ENCODE assay signal across 24 cellular contexts in genomic region chr4:71864380-71864779, GRCh38.
"Had no signal": no experiment of that assay in that cellular context is flagged by ENCODE, and none has a peak within 500 bp of the region (broad histone marks: within the 10 kb centered on the region; RNA-seq: fewer than 3 reads in every experiment).

No MANE protein-coding gene starts in this region.

- H3K4me1 ChIP-seq: colonic mucosa, esophagus muscularis mucosa, foreskin keratinocyte, gastroesophageal sphincter, heart left ventricle, left lung, lower lobe of right lung had no signal

- H3K4me1 Mint-ChIP-seq: immature natural killer cell; mesothelial cell of epicardium; naive B cell; naive thymus-derived CD8-positive, alpha-beta T cell had no signal

- H3K27me3 Mint-ChIP-seq: dendritic cell treated with granulocyte-macrophage colony-stimulating factor and Interleukin-4, amounts not matched to agents 40 ng/mL and 50 ng/mL, for 4 days; effector memory CD8-positive, alpha-beta T cell; naive B cell; naive thymus-derived CD8-positive, alpha-beta T cell had no signal

- H3K27ac Mint-ChIP-seq: dendritic cell treated with granulocyte-macrophage colony-stimulating factor and Interleukin-4, amounts not matched to agents 40 ng/mL and 50 ng/mL, for 4 days; effector memory CD8-positive, alpha-beta T cell; immature natural killer cell; mesothelial cell of epicardium; naive B cell; naive thymus-derived CD8-positive, alpha-beta T cell had no signal

- H3K36me3 Mint-ChIP-seq: immature natural killer cell, naive B cell had no signal

- H3K4me3 Mint-ChIP-seq: dendritic cell treated with granulocyte-macrophage colony-stimulating factor and Interleukin-4, amounts not matched to agents 40 ng/mL and 50 ng/mL, for 4 days; effector memory CD8-positive, alpha-beta T cell; immature natural killer cell; mesothelial cell of epicardium; naive B cell; naive thymus-derived CD8-positive, alpha-beta T cell had no signal

- H3K27me3 ChIP-seq: colonic mucosa, esophagus muscularis mucosa, foreskin keratinocyte, gastroesophageal sphincter, heart left ventricle, hepatocyte, left lung had no signal

- H3K4me3 ChIP-seq: colonic mucosa, esophagus muscularis mucosa, gastroesophageal sphincter, heart left ventricle, hepatocyte, left lung, lower lobe of right lung, mucosa of descending colon had no signal

- H3K36me3 ChIP-seq: colonic mucosa, esophagus muscularis mucosa, gastroesophageal sphincter, heart left ventricle, left lung, lower lobe of right lung had no signal

- H3K9me3 ChIP-seq: colonic mucosa had no signal

- DNase-seq: colonic mucosa; cortex of kidney; effector CD8-positive, alpha-beta T cell; effector memory CD8-positive, alpha-beta T cell; foreskin keratinocyte; heart left ventricle; hypothalamus; immature natural killer cell; islet precursor cell; kidney; kidney glomerular epithelial cell; left cardiac atrium; left lung; left ventricle myocardium superior; lower lobe of right lung; mesenchymal stem cell; mucosa of descending colon; naive B cell; naive thymus-derived CD8-positive, alpha-beta T cell had no signal

- H3K27ac ChIP-seq: colonic mucosa, esophagus muscularis mucosa, foreskin keratinocyte, gastroesophageal sphincter, heart left ventricle, hepatocyte, left lung, lower lobe of right lung had no signal

- ATAC-seq: effector memory CD8-positive, alpha-beta T cell; foreskin keratinocyte; gastroesophageal sphincter; heart left ventricle; left cardiac atrium; left lung; left ventricle myocardium superior; lower lobe of right lung; mucosa of descending colon; naive thymus-derived CD8-positive, alpha-beta T cell had no signal
